ENCODE assay signal across 8 cellular contexts in genomic region chr12:45216983-45217485, GRCh38. TPM values are rescaled to one million over a fixed set of nuclear protein-coding genes. Genes with fewer than 3 reads are reported as not detected.
DNase-seq lines count a peak whose midpoint lies in the region; ATAC-seq and TF ChIP-seq lines count a peak whose summit lies in the region.

No MANE protein-coding gene starts in this region.

- no peaks in the 10 kb centered on the region for H3K27me3 Mint-ChIP-seq in activated CD4-positive, alpha-beta T cell treated with anti-CD3 and anti-CD28 coated beads, Interleukin-2, amount 10 ng/mL, durations not matched to agents 24 days and 14 days
- H3K27me3 Mint-ChIP-seq in activated B cell treated with CpG ODN at 0.5 μM for 24 hours: no peaks in the 10 kb centered on the region

- POLR2A ChIA-PET in activated B cell treated with CpG ODN at 0.5 μM for 24 hours (lab: Charles Lee): no interaction called here

- no peaks in the 10 kb centered on the region for H3K9me3 ChIP-seq in iPS-18c (ENCODE audit: control insufficient read depth, insufficient read depth, low read length)

- no peak for ATAC-seq in activated B cell treated with CpG ODN at 0.5 μM for 24 hours (ENCODE audit: low read depth)
- no peak for ATAC-seq in HG03108 (IDR thresholded peaks at IDR 0.05; ENCODE audit: unreplicated experiment)

- in situ Hi-C loops in G401 (cut with HindIII; ENCODE audit: low sequenced_read_pairs): no loop called here

- no peak for TF ChIP-seq CTCF in activated B cell treated with CpG ODN at 0.5 μM for 24 hours (IDR thresholded peaks at IDR 0.05)

- intact Hi-C loops in activated CD4-positive, alpha-beta T cell treated with anti-CD3 and anti-CD28 coated beads, Interleukin-2, amount 10 ng/mL, durations not matched to agents 24 days and 14 days (cut with micrococcal nuclease): loop anchor here (2.0 to 5.0 kb wide), 3 partner anchors 45 to 775 kb away; partner anchors contain the start of gene SCAF11
- intact Hi-C loops in activated B cell treated with CpG ODN at 0.5 μM for 24 hours (cut with micrococcal nuclease): loop anchor here (1.0 to 10.0 kb wide), 4 partner anchors 11 to 1458 kb away; partner anchors contain the start of genes IRAK4 and PUS7L

- no peak for DNase-seq in activated CD4-positive, alpha-beta T cell treated with anti-CD3 and anti-CD28 coated beads, Interleukin-2, amount 10 ng/mL, durations not matched to agents 24 days and 14 days
- DNase-seq in activated CD4-positive, alpha-beta T cell treated with anti-CD3 and anti-CD28 coated beads for 4 hours: no peak
- DNase-seq in activated B cell treated with CpG ODN at 0.5 μM for 24 hours (no peak), superior temporal gyrus (ENCODE audit: extremely low spot score) (peak; percentile 16), G401 (ENCODE audit: low spot score) (no peak), occipital lobe (lab: John Stamatoyannopoulos, UW) (no peak)

- peaks cover 8% of the 10 kb centered on the region for H3K36me3 Mint-ChIP-seq in activated CD4-positive, alpha-beta T cell treated with anti-CD3 and anti-CD28 coated beads, Interleukin-2, amount 10 ng/mL, durations not matched to agents 24 days and 14 days (ENCODE audit: low read depth)
- H3K36me3 Mint-ChIP-seq in activated B cell treated with CpG ODN at 0.5 μM for 24 hours (ENCODE audit: low read depth): peaks cover 9% of the 10 kb centered on the region

- H3K4me3 ChIP-seq in iPS-18c (ENCODE audit: insufficient read depth, low read depth, low read length): peak overlapping the region; percentile 70

- H3K27ac Mint-ChIP-seq in activated CD4-positive, alpha-beta T cell treated with anti-CD3 and anti-CD28 coated beads, Interleukin-2, amount 10 ng/mL, durations not matched to agents 24 days and 14 days: peak overlapping the region; percentile 81
- peak overlapping the region; percentile 46 for H3K27ac Mint-ChIP-seq in activated B cell treated with CpG ODN at 0.5 μM for 24 hours

- H3K4me1 Mint-ChIP-seq in activated CD4-positive, alpha-beta T cell treated with anti-CD3 and anti-CD28 coated beads, Interleukin-2, amount 10 ng/mL, durations not matched to agents 24 days and 14 days: peaks cover 35% of the 10 kb centered on the region
- peaks cover 42% of the 10 kb centered on the region for H3K4me1 Mint-ChIP-seq in activated B cell treated with CpG ODN at 0.5 μM for 24 hours

- peak overlapping the region; percentile 93 for H3K4me3 Mint-ChIP-seq in activated CD4-positive, alpha-beta T cell treated with anti-CD3 and anti-CD28 coated beads, Interleukin-2, amount 10 ng/mL, durations not matched to agents 24 days and 14 days
- H3K4me3 Mint-ChIP-seq in activated B cell treated with CpG ODN at 0.5 μM for 24 hours: peak overlapping the region; percentile 95

- CTCF ChIA-PET in activated B cell treated with CpG ODN at 0.5 μM for 24 hours (lab: Charles Lee): interaction anchor here (1.6 kb wide), 2 partner anchors 11 to 172 kb away, joined by 3 to 5 read pairs; no protein-coding TSS in a partner anchor

- H3K9me3 Mint-ChIP-seq in activated CD4-positive, alpha-beta T cell treated with anti-CD3 and anti-CD28 coated beads, Interleukin-2, amount 10 ng/mL, durations not matched to agents 24 days and 14 days: no peaks in the 10 kb centered on the region
- no peaks in the 10 kb centered on the region for H3K9me3 Mint-ChIP-seq in activated B cell treated with CpG ODN at 0.5 μM for 24 hours

RNA-seq across cellular contexts. Expression of gene ANO6, which starts 1.1 kb away (rescaled TPM):
- 24.1 and 24.8 TPM in 2 replicates for total RNA-seq in activated CD4-positive, alpha-beta T cell treated with anti-CD3 and anti-CD28 coated beads, Interleukin-2, amount 10 ng/mL, durations not matched to agents 24 days and 14 days
- total RNA-seq in activated B cell treated with CpG ODN at 0.5 μM for 24 hours: 14.8 and 16.3 TPM in 2 replicates
- 13.2 and 25.8 TPM in 2 replicates for total RNA-seq in G401 (2014; rRNA removed; shearing (Covaris generic))
- total RNA-seq in occipital lobe: 15.3 TPM
